In genomic region chr1:228456252-228457016, GRCh38 we compare ENCODE assay signal across 10 cellular contexts. TPM values are rescaled to one million over a fixed set of nuclear protein-coding genes. Genes with fewer than 3 reads are reported as not detected.
A peak's percentile ranks its signal among the peaks of the same experiment; 100 is the strongest.
DNase-seq lines count a peak whose midpoint lies in the region; TF ChIP-seq lines count a peak whose summit lies in the region.
"Had no signal": no experiment of that assay in that cellular context is flagged by ENCODE, and none has a peak within 500 bp of the region (broad histone marks: within the 10 kb centered on the region; RNA-seq: fewer than 3 reads in every experiment).

No MANE protein-coding gene starts in this region.

- H3K36me3 ChIP-seq in CD4-positive, alpha-beta memory T cell (ENCODE audit: insufficient read depth, low read length): no peaks in the 10 kb centered on the region

- TF ChIP-seq CTCF in coronary artery (IDR thresholded peaks at IDR 0.05): no peak
- no peak for TF ChIP-seq CTCF in nephron (IDR thresholded peaks at IDR 0.05; ENCODE audit: unreplicated experiment in 3 of 3)

- no peaks in the 10 kb centered on the region for H3K9me3 ChIP-seq in CD4-positive, alpha-beta memory T cell (ENCODE audit: control insufficient read depth in 1 of 2, low read length in 2 of 2)

- CTCF ChIA-PET in CD4-positive, alpha-beta memory T cell (lab: Charles Lee; ENCODE audit: partially characterized antibody): interaction anchor here (0.7 to 4.3 kb wide), 7 partner anchors 16 to 80 kb away, joined by 3 to 27 read pairs (median 3); partner anchors contain the start of gene RNF187

- peak overlapping the region; percentile 67 to 86 for H3K4me3 ChIP-seq in CD4-positive, alpha-beta memory T cell (ENCODE audit: low read length in 2 of 2)
- peak overlapping the region; percentile 69 for H3K4me3 ChIP-seq in coronary artery

- POLR2A ChIA-PET in CD4-positive, alpha-beta memory T cell (lab: Charles Lee; ENCODE audit: partially characterized antibody): interaction anchor here (1.8 to 4.8 kb wide), 5 partner anchors 9 to 53 kb away, joined by 3 to 92 read pairs (median 6); partner anchors contain the start of genes RNF187 and TRIM11

- no peak for DNase-seq in CD4-positive, alpha-beta memory T cell
- DNase-seq in NCI-H82 treated with DMSO at 0.1 percent for 48 hours (lab: John Stamatoyannopoulos, UW; ENCODE audit: unreplicated experiment): peak; percentile 62
- DNase-seq in coronary artery (ENCODE audit: low spot score): no peak
- DNase-seq in NCI-H2171 treated with DMSO at 0.1 percent for 48 hours (lab: John Stamatoyannopoulos, UW): no peak
- DNase-seq in HuH-7.5 (ENCODE audit: low spot score): no peak
- no peak for DNase-seq in SK-N-DZ (ENCODE audit: low spot score)
- no peak for DNase-seq in GM19240 (ENCODE audit: insufficient read length, low spot score)

- no peaks in the 10 kb centered on the region for H3K27me3 ChIP-seq in CD4-positive, alpha-beta memory T cell (ENCODE audit: insufficient read depth, low read length)

- H3K4me1 ChIP-seq in CD4-positive, alpha-beta memory T cell (ENCODE audit: insufficient read depth, low read length): peaks cover 30% of the 10 kb centered on the region

- H3K4me1 Mint-ChIP-seq in CD4-positive, alpha-beta memory T cell: peaks cover 28 to 61% (median 43%) of the 10 kb centered on the region in 4 donors
- peaks cover 21% of the 10 kb centered on the region for H3K4me1 Mint-ChIP-seq in nephron

- peak overlapping the region; percentile 94 to 100 (median 96) for H3K4me3 Mint-ChIP-seq in CD4-positive, alpha-beta memory T cell
- H3K4me3 Mint-ChIP-seq in nephron: peak overlapping the region; percentile 94 to 97 (median 96)

- intact Hi-C loops in CD4-positive, alpha-beta memory T cell (cut with micrococcal nuclease): loop anchor here (1.0 kb wide), 2 partner anchors 31 to 180 kb away; partner anchors contain the start of gene RNF187

- H3K27ac Mint-ChIP-seq in CD4-positive, alpha-beta memory T cell: peak overlapping the region; percentile 99 to 100 (median 99)
- H3K27ac Mint-ChIP-seq in nephron: peak overlapping the region; percentile 83 to 97 (median 94)

- H3K27ac ChIP-seq in CD4-positive, alpha-beta memory T cell (ENCODE audit: low read depth, low read length): peak overlapping the region; percentile 82
- no peak overlapping the region for H3K27ac ChIP-seq in coronary artery

- H3K36me3 Mint-ChIP-seq in CD4-positive, alpha-beta memory T cell: peaks cover 6 to 15% of the 10 kb centered on the region in 2 donors
- H3K36me3 Mint-ChIP-seq in nephron (ENCODE audit: low read depth): peaks cover 7% of the 10 kb centered on the region

- peaks cover 0 to 8% (median 0%) of the 10 kb centered on the region in 8 donors for H3K9me3 Mint-ChIP-seq in CD4-positive, alpha-beta memory T cell
- no peaks in the 10 kb centered on the region for H3K9me3 Mint-ChIP-seq in nephron

- peaks cover 0 to 5% of the 10 kb centered on the region in 2 donors for H3K27me3 Mint-ChIP-seq in CD4-positive, alpha-beta memory T cell
- H3K27me3 Mint-ChIP-seq in nephron (ENCODE audit: low read depth): peaks cover 6% of the 10 kb centered on the region

RNA-seq across cellular contexts. Expression of gene RNF187, which starts 30.7 kb away (rescaled TPM):
- total RNA-seq in CD4-positive, alpha-beta memory T cell: 10 to 100 TPM; 67.4 to 73.4 TPM
- 10 to 100 TPM; 15.3 to 46.4 TPM for polyA plus RNA-seq in CD4-positive, alpha-beta memory T cell
- 55.6 and 78.2 TPM in 2 replicates for polyA plus RNA-seq in SK-N-DZ (2014; cell fraction: cytosol; rRNA removed)
- polyA plus RNA-seq in SK-N-DZ (2014; cell fraction: nucleus; rRNA removed): 32.7 and 54.2 TPM in 2 replicates

RNA-seq across cellular contexts. Expression of gene TRIM17, which starts 39.8 kb away (rescaled TPM):
- total RNA-seq in CD4-positive, alpha-beta memory T cell: under 1 TPM; 0.69 to 0.76 TPM
- under 1 TPM in 1 of 2 donors, not detected in 1; 0.25 TPM for polyA plus RNA-seq in CD4-positive, alpha-beta memory T cell
- 1.8 and 4.8 TPM in 2 replicates for polyA plus RNA-seq in SK-N-DZ (2014; cell fraction: cytosol; rRNA removed)
- polyA plus RNA-seq in SK-N-DZ (2014; cell fraction: nucleus; rRNA removed): 10.2 and 13.3 TPM in 2 replicates
- total RNA-seq: HT1080, lung microvascular endothelial cell had no signal

RNA-seq across cellular contexts. Expression of gene TRIM11, which starts 49.8 kb away (rescaled TPM):
- total RNA-seq in CD4-positive, alpha-beta memory T cell: 10 to 100 TPM; 56.6 to 61.7 TPM
- 10 to 100 TPM; 11.0 to 26.2 TPM for polyA plus RNA-seq in CD4-positive, alpha-beta memory T cell
- 23.7 and 32.9 TPM in 2 replicates for polyA plus RNA-seq in SK-N-DZ (2014; cell fraction: cytosol; rRNA removed)
- 38.7 and 64.1 TPM in 2 replicates for polyA plus RNA-seq in SK-N-DZ (2014; cell fraction: nucleus; rRNA removed)
